In the genomic region with DNA sequence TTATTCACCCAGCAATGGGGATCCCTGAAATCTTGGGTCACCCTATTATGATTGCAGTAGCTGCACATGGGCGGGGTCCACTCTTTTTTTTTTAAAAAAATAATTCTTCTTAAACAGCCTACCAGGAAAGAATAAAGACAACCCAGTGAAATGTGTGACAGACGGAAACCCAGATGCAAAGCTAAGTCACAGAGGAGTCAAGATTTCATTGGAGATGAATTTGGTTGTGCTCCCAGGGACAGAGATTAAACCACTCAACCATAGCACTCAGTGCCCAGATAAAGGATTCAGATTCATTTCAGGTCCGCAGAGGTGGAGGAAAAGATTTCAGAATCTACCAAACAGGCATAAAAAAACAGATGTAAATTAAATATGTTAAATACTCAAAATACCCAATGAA, we compare ENCODE assay signal across 1 cellular context.
TF ChIP-seq lines count a peak whose summit lies in the region.

No MANE protein-coding gene starts in this region.

TF ChIP-seq in WTC11, 78 proteins besides CTCF, POLR2A, EP300 and RAD21 (continued from another document):
- TF ChIP-seq STAT6 (CRISPR knock-in tag; conservative IDR thresholded peaks at IDR 0.05; ENCODE audit: low read depth), result no peak
- TF ChIP-seq, protein P1, sequence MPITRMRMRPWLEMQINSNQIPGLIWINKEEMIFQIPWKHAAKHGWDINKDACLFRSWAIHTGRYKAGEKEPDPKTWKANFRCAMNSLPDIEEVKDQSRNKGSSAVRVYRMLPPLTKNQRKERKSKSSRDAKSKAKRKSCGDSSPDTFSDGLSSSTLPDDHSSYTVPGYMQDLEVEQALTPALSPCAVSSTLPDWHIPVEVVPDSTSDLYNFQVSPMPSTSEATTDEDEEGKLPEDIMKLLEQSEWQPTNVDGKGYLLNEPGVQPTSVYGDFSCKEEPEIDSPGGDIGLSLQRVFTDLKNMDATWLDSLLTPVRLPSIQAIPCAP (CRISPR knock-in tag; IDR thresholded peaks at IDR 0.05), result no peak
- no peak for TF ChIP-seq GABPB1 (CRISPR knock-in tag; IDR thresholded peaks at IDR 0.05)
- TF ChIP-seq, protein P2, sequence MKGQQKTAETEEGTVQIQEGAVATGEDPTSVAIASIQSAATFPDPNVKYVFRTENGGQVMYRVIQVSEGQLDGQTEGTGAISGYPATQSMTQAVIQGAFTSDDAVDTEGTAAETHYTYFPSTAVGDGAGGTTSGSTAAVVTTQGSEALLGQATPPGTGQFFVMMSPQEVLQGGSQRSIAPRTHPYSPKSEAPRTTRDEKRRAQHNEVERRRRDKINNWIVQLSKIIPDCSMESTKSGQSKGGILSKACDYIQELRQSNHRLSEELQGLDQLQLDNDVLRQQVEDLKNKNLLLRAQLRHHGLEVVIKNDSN (CRISPR knock-in tag; IDR thresholded peaks at IDR 0.05), result no peak
- TF ChIP-seq, protein P3, sequence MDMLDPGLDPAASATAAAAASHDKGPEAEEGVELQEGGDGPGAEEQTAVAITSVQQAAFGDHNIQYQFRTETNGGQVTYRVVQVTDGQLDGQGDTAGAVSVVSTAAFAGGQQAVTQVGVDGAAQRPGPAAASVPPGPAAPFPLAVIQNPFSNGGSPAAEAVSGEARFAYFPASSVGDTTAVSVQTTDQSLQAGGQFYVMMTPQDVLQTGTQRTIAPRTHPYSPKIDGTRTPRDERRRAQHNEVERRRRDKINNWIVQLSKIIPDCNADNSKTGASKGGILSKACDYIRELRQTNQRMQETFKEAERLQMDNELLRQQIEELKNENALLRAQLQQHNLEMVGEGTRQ (CRISPR knock-in tag; IDR thresholded peaks at IDR 0.05), result no peak
- no peak for TF ChIP-seq PREB (CRISPR knock-in tag; IDR thresholded peaks at IDR 0.05; ENCODE audit: borderline replicate concordance)
